ENCODE assay signal across 1 cellular context in the genomic region with DNA sequence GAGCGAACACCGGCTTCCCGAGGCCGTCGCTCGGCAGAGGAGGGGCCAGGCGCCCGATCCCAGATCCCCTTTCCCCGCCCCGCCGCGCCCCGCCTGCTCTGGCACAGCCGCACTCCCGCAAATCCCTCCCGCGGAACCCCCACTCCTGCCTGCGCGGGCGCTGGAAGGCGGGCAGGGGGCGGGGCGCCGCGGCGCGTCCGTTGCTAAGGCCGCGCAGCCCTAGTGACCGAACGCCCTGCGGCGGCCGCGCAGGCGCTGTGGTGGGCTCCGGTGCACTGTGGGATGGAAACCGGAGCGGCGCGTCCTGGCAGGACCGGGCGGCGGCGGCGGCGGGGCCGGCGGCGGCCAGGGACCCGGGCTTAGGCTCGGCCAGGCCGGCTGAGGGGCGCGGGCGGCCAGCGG.
A peak's percentile ranks its signal among the peaks of the same experiment; 100 is the strongest.
TF ChIP-seq lines count a peak whose summit lies in the region.

A gene with protein sequence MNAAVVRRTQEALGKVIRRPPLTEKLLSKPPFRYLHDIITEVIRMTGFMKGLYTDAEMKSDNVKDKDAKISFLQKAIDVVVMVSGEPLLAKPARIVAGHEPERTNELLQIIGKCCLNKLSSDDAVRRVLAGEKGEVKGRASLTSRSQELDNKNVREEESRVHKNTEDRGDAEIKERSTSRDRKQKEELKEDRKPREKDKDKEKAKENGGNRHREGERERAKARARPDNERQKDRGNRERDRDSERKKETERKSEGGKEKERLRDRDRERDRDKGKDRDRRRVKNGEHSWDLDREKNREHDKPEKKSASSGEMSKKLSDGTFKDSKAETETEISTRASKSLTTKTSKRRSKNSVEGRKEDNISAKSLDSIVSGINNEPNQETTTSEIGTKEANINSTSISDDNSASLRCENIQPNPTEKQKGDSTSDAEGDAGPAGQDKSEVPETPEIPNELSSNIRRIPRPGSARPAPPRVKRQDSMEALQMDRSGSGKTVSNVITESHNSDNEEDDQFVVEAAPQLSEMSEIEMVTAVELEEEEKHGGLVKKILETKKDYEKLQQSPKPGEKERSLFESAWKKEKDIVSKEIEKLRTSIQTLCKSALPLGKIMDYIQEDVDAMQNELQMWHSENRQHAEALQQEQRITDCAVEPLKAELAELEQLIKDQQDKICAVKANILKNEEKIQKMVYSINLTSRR (plus strand): TSS at position 273 of the 402 bp plus-strand sequence. CDS start 145 bp downstream, outside the sequence.

TF ChIP-seq in HepG2, 621 proteins besides CTCF, POLR2A, EP300 and RAD21 (continued from another document and continues in another):
- TF ChIP-seq, protein P1, sequence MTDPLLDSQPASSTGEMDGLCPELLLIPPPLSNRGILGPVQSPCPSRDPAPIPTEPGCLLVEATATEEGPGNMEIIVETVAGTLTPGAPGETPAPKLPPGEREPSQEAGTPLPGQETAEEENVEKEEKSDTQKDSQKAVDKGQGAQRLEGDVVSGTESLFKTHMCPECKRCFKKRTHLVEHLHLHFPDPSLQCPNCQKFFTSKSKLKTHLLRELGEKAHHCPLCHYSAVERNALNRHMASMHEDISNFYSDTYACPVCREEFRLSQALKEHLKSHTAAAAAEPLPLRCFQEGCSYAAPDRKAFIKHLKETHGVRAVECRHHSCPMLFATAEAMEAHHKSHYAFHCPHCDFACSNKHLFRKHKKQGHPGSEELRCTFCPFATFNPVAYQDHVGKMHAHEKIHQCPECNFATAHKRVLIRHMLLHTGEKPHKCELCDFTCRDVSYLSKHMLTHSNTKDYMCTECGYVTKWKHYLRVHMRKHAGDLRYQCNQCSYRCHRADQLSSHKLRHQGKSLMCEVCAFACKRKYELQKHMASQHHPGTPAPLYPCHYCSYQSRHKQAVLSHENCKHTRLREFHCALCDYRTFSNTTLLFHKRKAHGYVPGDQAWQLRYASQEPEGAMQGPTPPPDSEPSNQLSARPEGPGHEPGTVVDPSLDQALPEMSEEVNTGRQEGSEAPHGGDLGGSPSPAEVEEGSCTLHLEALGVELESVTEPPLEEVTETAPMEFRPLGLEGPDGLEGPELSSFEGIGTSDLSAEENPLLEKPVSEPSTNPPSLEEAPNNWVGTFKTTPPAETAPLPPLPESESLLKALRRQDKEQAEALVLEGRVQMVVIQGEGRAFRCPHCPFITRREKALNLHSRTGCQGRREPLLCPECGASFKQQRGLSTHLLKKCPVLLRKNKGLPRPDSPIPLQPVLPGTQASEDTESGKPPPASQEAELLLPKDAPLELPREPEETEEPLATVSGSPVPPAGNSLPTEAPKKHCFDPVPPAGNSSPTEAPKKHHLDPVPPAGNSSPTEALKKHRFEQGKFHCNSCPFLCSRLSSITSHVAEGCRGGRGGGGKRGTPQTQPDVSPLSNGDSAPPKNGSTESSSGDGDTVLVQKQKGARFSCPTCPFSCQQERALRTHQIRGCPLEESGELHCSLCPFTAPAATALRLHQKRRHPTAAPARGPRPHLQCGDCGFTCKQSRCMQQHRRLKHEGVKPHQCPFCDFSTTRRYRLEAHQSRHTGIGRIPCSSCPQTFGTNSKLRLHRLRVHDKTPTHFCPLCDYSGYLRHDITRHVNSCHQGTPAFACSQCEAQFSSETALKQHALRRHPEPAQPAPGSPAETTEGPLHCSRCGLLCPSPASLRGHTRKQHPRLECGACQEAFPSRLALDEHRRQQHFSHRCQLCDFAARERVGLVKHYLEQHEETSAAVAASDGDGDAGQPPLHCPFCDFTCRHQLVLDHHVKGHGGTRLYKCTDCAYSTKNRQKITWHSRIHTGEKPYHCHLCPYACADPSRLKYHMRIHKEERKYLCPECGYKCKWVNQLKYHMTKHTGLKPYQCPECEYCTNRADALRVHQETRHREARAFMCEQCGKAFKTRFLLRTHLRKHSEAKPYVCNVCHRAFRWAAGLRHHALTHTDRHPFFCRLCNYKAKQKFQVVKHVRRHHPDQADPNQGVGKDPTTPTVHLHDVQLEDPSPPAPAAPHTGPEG (CRISPR knock-in tag; IDR thresholded peaks at IDR 0.05): no peak
- TF ChIP-seq, protein P2, sequence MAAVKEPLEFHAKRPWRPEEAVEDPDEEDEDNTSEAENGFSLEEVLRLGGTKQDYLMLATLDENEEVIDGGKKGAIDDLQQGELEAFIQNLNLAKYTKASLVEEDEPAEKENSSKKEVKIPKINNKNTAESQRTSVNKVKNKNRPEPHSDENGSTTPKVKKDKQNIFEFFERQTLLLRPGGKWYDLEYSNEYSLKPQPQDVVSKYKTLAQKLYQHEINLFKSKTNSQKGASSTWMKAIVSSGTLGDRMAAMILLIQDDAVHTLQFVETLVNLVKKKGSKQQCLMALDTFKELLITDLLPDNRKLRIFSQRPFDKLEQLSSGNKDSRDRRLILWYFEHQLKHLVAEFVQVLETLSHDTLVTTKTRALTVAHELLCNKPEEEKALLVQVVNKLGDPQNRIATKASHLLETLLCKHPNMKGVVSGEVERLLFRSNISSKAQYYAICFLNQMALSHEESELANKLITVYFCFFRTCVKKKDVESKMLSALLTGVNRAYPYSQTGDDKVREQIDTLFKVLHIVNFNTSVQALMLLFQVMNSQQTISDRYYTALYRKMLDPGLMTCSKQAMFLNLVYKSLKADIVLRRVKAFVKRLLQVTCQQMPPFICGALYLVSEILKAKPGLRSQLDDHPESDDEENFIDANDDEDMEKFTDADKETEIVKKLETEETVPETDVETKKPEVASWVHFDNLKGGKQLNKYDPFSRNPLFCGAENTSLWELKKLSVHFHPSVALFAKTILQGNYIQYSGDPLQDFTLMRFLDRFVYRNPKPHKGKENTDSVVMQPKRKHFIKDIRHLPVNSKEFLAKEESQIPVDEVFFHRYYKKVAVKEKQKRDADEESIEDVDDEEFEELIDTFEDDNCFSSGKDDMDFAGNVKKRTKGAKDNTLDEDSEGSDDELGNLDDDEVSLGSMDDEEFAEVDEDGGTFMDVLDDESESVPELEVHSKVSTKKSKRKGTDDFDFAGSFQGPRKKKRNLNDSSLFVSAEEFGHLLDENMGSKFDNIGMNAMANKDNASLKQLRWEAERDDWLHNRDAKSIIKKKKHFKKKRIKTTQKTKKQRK (IDR thresholded peaks at IDR 0.05; ENCODE audit: low read length): no peak
- TF ChIP-seq ZNF607 (CRISPR knock-in tag; IDR thresholded peaks at IDR 0.05; ENCODE audit: borderline replicate concordance) (no peak), GATAD2A (CRISPR knock-in tag; IDR thresholded peaks at IDR 0.05) (no peak), MIER2 (CRISPR knock-in tag; IDR thresholded peaks at IDR 0.05) (no peak), SUZ12 (IDR thresholded peaks at IDR 0.05; ENCODE audit: low read depth, low read length) (peak; percentile 21; the same call in 1 of the 2 replicates), ZEB1 (IDR thresholded peaks at IDR 0.05; ENCODE audit: insufficient replicate concordance, low read depth) (no peak), MAF1 (CRISPR knock-in tag; IDR thresholded peaks at IDR 0.05; ENCODE audit: borderline replicate concordance) (no peak), ZNF543 (CRISPR knock-in tag; IDR thresholded peaks at IDR 0.05) (no peak), ZSCAN31 (CRISPR knock-in tag; IDR thresholded peaks at IDR 0.05; ENCODE audit: low read depth) (peak; percentile 54; the same call in 1 of the 2 replicates), HMGA1 (CRISPR knock-in tag; conservative IDR thresholded peaks at IDR 0.05) (no peak), MLLT10 (CRISPR knock-in tag; IDR thresholded peaks at IDR 0.05) (no peak), KDM2A (CRISPR knock-in tag; IDR thresholded peaks at IDR 0.05; ENCODE audit: borderline replicate concordance, low read depth) (no peak; the same call in 1 of the 2 replicates), GZF1 (CRISPR knock-in tag; IDR thresholded peaks at IDR 0.05) (no peak)
- TF ChIP-seq, protein P3, sequence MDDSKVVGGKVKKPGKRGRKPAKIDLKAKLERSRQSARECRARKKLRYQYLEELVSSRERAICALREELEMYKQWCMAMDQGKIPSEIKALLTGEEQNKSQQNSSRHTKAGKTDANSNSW (CRISPR knock-in tag; IDR thresholded peaks at IDR 0.05; ENCODE audit: borderline replicate concordance): no peak
- TF ChIP-seq, protein P4, sequence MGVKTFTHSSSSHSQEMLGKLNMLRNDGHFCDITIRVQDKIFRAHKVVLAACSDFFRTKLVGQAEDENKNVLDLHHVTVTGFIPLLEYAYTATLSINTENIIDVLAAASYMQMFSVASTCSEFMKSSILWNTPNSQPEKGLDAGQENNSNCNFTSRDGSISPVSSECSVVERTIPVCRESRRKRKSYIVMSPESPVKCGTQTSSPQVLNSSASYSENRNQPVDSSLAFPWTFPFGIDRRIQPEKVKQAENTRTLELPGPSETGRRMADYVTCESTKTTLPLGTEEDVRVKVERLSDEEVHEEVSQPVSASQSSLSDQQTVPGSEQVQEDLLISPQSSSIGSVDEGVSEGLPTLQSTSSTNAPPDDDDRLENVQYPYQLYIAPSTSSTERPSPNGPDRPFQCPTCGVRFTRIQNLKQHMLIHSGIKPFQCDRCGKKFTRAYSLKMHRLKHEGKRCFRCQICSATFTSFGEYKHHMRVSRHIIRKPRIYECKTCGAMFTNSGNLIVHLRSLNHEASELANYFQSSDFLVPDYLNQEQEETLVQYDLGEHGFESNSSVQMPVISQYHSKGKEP (CRISPR knock-in tag; IDR thresholded peaks at IDR 0.05): no peak
- TF ChIP-seq, protein P5, sequence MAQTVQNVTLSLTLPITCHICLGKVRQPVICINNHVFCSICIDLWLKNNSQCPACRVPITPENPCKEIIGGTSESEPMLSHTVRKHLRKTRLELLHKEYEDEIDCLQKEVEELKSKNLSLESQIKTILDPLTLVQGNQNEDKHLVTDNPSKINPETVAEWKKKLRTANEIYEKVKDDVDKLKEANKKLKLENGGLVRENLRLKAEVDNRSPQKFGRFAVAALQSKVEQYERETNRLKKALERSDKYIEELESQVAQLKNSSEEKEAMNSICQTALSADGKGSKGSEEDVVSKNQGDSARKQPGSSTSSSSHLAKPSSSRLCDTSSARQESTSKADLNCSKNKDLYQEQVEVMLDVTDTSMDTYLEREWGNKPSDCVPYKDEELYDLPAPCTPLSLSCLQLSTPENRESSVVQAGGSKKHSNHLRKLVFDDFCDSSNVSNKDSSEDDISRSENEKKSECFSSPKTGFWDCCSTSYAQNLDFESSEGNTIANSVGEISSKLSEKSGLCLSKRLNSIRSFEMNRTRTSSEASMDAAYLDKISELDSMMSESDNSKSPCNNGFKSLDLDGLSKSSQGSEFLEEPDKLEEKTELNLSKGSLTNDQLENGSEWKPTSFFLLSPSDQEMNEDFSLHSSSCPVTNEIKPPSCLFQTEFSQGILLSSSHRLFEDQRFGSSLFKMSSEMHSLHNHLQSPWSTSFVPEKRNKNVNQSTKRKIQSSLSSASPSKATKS (CRISPR knock-in tag; IDR thresholded peaks at IDR 0.05): no peak
- TF ChIP-seq, protein P6, sequence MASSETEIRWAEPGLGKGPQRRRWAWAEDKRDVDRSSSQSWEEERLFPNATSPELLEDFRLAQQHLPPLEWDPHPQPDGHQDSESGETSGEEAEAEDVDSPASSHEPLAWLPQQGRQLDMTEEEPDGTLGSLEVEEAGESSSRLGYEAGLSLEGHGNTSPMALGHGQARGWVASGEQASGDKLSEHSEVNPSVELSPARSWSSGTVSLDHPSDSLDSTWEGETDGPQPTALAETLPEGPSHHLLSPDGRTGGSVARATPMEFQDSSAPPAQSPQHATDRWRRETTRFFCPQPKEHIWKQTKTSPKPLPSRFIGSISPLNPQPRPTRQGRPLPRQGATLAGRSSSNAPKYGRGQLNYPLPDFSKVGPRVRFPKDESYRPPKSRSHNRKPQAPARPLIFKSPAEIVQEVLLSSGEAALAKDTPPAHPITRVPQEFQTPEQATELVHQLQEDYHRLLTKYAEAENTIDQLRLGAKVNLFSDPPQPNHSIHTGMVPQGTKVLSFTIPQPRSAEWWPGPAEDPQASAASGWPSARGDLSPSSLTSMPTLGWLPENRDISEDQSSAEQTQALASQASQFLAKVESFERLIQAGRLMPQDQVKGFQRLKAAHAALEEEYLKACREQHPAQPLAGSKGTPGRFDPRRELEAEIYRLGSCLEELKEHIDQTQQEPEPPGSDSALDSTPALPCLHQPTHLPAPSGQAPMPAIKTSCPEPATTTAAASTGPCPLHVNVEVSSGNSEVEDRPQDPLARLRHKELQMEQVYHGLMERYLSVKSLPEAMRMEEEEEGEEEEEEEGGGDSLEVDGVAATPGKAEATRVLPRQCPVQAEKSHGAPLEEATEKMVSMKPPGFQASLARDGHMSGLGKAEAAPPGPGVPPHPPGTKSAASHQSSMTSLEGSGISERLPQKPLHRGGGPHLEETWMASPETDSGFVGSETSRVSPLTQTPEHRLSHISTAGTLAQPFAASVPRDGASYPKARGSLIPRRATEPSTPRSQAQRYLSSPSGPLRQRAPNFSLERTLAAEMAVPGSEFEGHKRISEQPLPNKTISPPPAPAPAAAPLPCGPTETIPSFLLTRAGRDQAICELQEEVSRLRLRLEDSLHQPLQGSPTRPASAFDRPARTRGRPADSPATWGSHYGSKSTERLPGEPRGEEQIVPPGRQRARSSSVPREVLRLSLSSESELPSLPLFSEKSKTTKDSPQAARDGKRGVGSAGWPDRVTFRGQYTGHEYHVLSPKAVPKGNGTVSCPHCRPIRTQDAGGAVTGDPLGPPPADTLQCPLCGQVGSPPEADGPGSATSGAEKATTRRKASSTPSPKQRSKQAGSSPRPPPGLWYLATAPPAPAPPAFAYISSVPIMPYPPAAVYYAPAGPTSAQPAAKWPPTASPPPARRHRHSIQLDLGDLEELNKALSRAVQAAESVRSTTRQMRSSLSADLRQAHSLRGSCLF (CRISPR knock-in tag; IDR thresholded peaks at IDR 0.05; ENCODE audit: borderline replicate concordance): no peak
- TF ChIP-seq, protein P7, sequence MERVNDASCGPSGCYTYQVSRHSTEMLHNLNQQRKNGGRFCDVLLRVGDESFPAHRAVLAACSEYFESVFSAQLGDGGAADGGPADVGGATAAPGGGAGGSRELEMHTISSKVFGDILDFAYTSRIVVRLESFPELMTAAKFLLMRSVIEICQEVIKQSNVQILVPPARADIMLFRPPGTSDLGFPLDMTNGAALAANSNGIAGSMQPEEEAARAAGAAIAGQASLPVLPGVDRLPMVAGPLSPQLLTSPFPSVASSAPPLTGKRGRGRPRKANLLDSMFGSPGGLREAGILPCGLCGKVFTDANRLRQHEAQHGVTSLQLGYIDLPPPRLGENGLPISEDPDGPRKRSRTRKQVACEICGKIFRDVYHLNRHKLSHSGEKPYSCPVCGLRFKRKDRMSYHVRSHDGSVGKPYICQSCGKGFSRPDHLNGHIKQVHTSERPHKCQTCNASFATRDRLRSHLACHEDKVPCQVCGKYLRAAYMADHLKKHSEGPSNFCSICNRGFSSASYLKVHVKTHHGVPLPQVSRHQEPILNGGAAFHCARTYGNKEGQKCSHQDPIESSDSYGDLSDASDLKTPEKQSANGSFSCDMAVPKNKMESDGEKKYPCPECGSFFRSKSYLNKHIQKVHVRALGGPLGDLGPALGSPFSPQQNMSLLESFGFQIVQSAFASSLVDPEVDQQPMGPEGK (CRISPR knock-in tag; IDR thresholded peaks at IDR 0.05): peak; percentile 84; the same call in 1 of the 2 replicates
- TF ChIP-seq, protein P8, sequence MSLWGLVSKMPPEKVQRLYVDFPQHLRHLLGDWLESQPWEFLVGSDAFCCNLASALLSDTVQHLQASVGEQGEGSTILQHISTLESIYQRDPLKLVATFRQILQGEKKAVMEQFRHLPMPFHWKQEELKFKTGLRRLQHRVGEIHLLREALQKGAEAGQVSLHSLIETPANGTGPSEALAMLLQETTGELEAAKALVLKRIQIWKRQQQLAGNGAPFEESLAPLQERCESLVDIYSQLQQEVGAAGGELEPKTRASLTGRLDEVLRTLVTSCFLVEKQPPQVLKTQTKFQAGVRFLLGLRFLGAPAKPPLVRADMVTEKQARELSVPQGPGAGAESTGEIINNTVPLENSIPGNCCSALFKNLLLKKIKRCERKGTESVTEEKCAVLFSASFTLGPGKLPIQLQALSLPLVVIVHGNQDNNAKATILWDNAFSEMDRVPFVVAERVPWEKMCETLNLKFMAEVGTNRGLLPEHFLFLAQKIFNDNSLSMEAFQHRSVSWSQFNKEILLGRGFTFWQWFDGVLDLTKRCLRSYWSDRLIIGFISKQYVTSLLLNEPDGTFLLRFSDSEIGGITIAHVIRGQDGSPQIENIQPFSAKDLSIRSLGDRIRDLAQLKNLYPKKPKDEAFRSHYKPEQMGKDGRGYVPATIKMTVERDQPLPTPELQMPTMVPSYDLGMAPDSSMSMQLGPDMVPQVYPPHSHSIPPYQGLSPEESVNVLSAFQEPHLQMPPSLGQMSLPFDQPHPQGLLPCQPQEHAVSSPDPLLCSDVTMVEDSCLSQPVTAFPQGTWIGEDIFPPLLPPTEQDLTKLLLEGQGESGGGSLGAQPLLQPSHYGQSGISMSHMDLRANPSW (CRISPR knock-in tag; IDR thresholded peaks at IDR 0.05; ENCODE audit: borderline replicate concordance): no peak
